ENCODE assay signal across 9 cellular contexts in genomic region chr3:194333212-194333980, GRCh38. TPM values are rescaled to one million over a fixed set of nuclear protein-coding genes. Genes with fewer than 3 reads are reported as not detected.
A peak's percentile ranks its signal among the peaks of the same experiment; 100 is the strongest.
DNase-seq lines count a peak whose midpoint lies in the region; ATAC-seq and TF ChIP-seq lines count a peak whose summit lies in the region.
"Had no signal": no experiment of that assay in that cellular context is flagged by ENCODE, and none has a peak within 500 bp of the region (broad histone marks: within the 10 kb centered on the region; RNA-seq: fewer than 3 reads in every experiment).

No MANE protein-coding gene starts in this region.

- peak overlapping the region; percentile 7 to 71 (median 43); a peak in 15 of 22 replicates for H3K9ac ChIP-seq in BLaER1 treated with 17β-estradiol and CSF1 and Interleukin-3, amounts not matched to agents 10 nM and 100 nM
- peak overlapping the region; percentile 64 for H3K9ac ChIP-seq in HUES6 (ENCODE audit: low read length)
- peak overlapping the region; percentile 41 for H3K9ac ChIP-seq in fibroblast of lung (ENCODE audit: insufficient read depth, low read length)
- H3K9ac ChIP-seq in neural cell (ENCODE audit: low read length): no peak overlapping the region
- H3K9ac ChIP-seq in stomach smooth muscle (ENCODE audit: low read length in 2 of 2): peak overlapping the region; percentile 13 to 17

- peaks cover 20 to 37% (median 27%) of the 10 kb centered on the region in 11 experiments for H3K27me3 ChIP-seq in BLaER1 treated with 17β-estradiol and CSF1 and Interleukin-3, amounts not matched to agents 10 nM and 100 nM
- H3K27me3 ChIP-seq in HUES6 (ENCODE audit: control insufficient read depth, insufficient read depth, low read length) (peaks cover 28% of the 10 kb centered on the region), fibroblast of lung (ENCODE audit: control insufficient read depth, insufficient read depth, low read length) (no peaks in the 10 kb centered on the region), neural cell (ENCODE audit: insufficient read depth, low read depth, low read length) (peaks cover 25% of the 10 kb centered on the region), stomach smooth muscle (ENCODE audit: control insufficient read depth in 1 of 2, insufficient read depth in 2 of 2, low read length in 2 of 2) (peaks cover 5 to 7% of the 10 kb centered on the region in 2 donors)

- peak overlapping the region; percentile 85 to 98 (median 93) for H3K4me2 ChIP-seq in BLaER1 treated with 17β-estradiol and CSF1 and Interleukin-3, amounts not matched to agents 10 nM and 100 nM
- H3K4me2 ChIP-seq in fibroblast of lung (ENCODE audit: extremely low read depth, insufficient read depth, low read length): peak overlapping the region; percentile 87
- H3K4me2 ChIP-seq in neural cell (ENCODE audit: low read length): no peak overlapping the region

- ATAC-seq in GM21381 (IDR thresholded peaks at IDR 0.05; ENCODE audit: unreplicated experiment): peak; percentile 93

- H3K9me3 ChIP-seq in BLaER1 treated with 17β-estradiol and CSF1 and Interleukin-3, amounts not matched to agents 10 nM and 100 nM (replicated peaks in 1 of 11): no peaks in the 10 kb centered on the region
- H3K9me3 ChIP-seq in HUES6 (ENCODE audit: control insufficient read depth, insufficient read depth, low read depth, low read length) (no peaks in the 10 kb centered on the region), fibroblast of lung (ENCODE audit: control insufficient read depth, insufficient read depth, low read depth, low read length) (no peaks in the 10 kb centered on the region), neural cell (ENCODE audit: low read length) (no peaks in the 10 kb centered on the region), stomach smooth muscle (ENCODE audit: control insufficient read depth in 2 of 2, low read length in 2 of 2) (no peaks in the 10 kb centered on the region)

- no peaks in the 10 kb centered on the region for H3K9me2 ChIP-seq in neural cell (ENCODE audit: insufficient read depth, low read length)

- TF ChIP-seq EP300 in neural cell (conservative IDR thresholded peaks at IDR 0.05; ENCODE audit: poor library complexity, severe bottlenecking): peak; percentile 15

- peak overlapping the region; percentile 86 for H2AFZ ChIP-seq in fibroblast of lung (ENCODE audit: low read length)
- no peak overlapping the region for H2AFZ ChIP-seq in neural cell (ENCODE audit: low read depth, low read length)

- H3F3A ChIP-seq in neural cell (ENCODE audit: insufficient read depth, low read length, poor library complexity, severe bottlenecking): no peaks in the 10 kb centered on the region

- H3K27ac ChIP-seq in BLaER1 treated with 17β-estradiol and CSF1 and Interleukin-3, amounts not matched to agents 10 nM and 100 nM: no peak overlapping the region
- H3K27ac ChIP-seq in HUES6 (ENCODE audit: low read depth, low read length): no peak overlapping the region
- no peak overlapping the region for H3K27ac ChIP-seq in fibroblast of lung (ENCODE audit: insufficient read depth, low read length)
- H3K27ac ChIP-seq in neural cell (ENCODE audit: low read length): no peak overlapping the region
- H3K27ac ChIP-seq in stomach smooth muscle (ENCODE audit: low read length): no peak overlapping the region

- H4K20me1 ChIP-seq in BLaER1 treated with 17β-estradiol and CSF1 and Interleukin-3, amounts not matched to agents 10 nM and 100 nM: no peaks in the 10 kb centered on the region; a peak in 2 of 22 replicates
- H4K20me1 ChIP-seq in fibroblast of lung (ENCODE audit: control insufficient read depth, extremely low read depth, insufficient read depth, low read length) (no peaks in the 10 kb centered on the region), neural cell (ENCODE audit: insufficient read depth) (no peaks in the 10 kb centered on the region)

- TF ChIP-seq CTCF in fibroblast of lung (conservative IDR thresholded peaks at IDR 0.05 in 1 of 2, IDR thresholded peaks at IDR 0.05 in 1 of 2; ENCODE audit: low read depth in 1 of 2, low read length in 2 of 2): peak; percentile 81 to 84
- peak; percentile 99 for TF ChIP-seq CTCF in neural cell (IDR thresholded peaks at IDR 0.05; ENCODE audit: poor library complexity, severe bottlenecking)

- peak overlapping the region; percentile 51 to 70 (median 59) for H3K4me3 ChIP-seq in BLaER1 treated with 17β-estradiol and CSF1 and Interleukin-3, amounts not matched to agents 10 nM and 100 nM
- H3K4me3 ChIP-seq in HUES6 (ENCODE audit: low read depth, low read length) (peak overlapping the region; percentile 56), fibroblast of lung (replicated peaks in 1 of 4; ENCODE audit: control extremely low read depth in 1 of 4, insufficient read depth in 1 of 4, low read depth in 3 of 4, low read length in 4 of 4) (peak overlapping the region; percentile 39 to 58 (median 51)), neural cell (ENCODE audit: low read length) (peak overlapping the region; percentile 66), stomach smooth muscle (ENCODE audit: low read length in 2 of 2) (peak overlapping the region; percentile 50 to 69)

- peak; percentile 36 for DNase-seq in activated CD8-positive, alpha-beta memory T cell treated with anti-CD3 and anti-CD28 coated beads, Interleukin-2, amount 50 U/mL, for 1 hour (ENCODE audit: extremely low read depth)
- DNase-seq in fibroblast of lung (ENCODE audit: low read depth in 2 of 2) (peak; percentile 34 to 78), NCI-H69 (lab: John Stamatoyannopoulos, UW) (no peak)

- TF ChIP-seq RAD21 in neural cell (conservative IDR thresholded peaks at IDR 0.05): peak; percentile 100

- H3K36me3 ChIP-seq in BLaER1 treated with 17β-estradiol and CSF1 and Interleukin-3, amounts not matched to agents 10 nM and 100 nM: no peaks in the 10 kb centered on the region
- H3K36me3 ChIP-seq in HUES6 (ENCODE audit: control insufficient read depth, insufficient read depth, low read length): no peaks in the 10 kb centered on the region
- no peaks in the 10 kb centered on the region for H3K36me3 ChIP-seq in fibroblast of lung (ENCODE audit: control insufficient read depth, insufficient read depth, low read length)
- H3K36me3 ChIP-seq in neural cell (ENCODE audit: insufficient read depth, low read length): no peaks in the 10 kb centered on the region
- no peaks in the 10 kb centered on the region for H3K36me3 ChIP-seq in stomach smooth muscle (ENCODE audit: control insufficient read depth in 2 of 2, insufficient read depth in 2 of 2, low read length in 2 of 2)

- H3K79me2 ChIP-seq in fibroblast of lung (ENCODE audit: control insufficient read depth, insufficient read depth, low read length) (no peaks in the 10 kb centered on the region), neural cell (replicated peaks; ENCODE audit: insufficient read depth, low read length) (no peaks in the 10 kb centered on the region)

- peaks cover 15 to 36% (median 25%) of the 10 kb centered on the region in 10 experiments for H3K4me1 ChIP-seq in BLaER1 treated with 17β-estradiol and CSF1 and Interleukin-3, amounts not matched to agents 10 nM and 100 nM
- peaks cover 14% of the 10 kb centered on the region; the same call in 1 of the 2 replicates for H3K4me1 ChIP-seq in HUES6 (ENCODE audit: control insufficient read depth, insufficient read depth, low read length)
- H3K4me1 ChIP-seq in fibroblast of lung (ENCODE audit: control insufficient read depth, extremely low read depth, insufficient read depth, low read length): peaks cover 10% of the 10 kb centered on the region
- peaks cover 10% of the 10 kb centered on the region for H3K4me1 ChIP-seq in stomach smooth muscle (ENCODE audit: control insufficient read depth, insufficient read depth, low read length)

TF ChIP-seq in neural cell, 6 proteins besides CTCF, POLR2A, EP300 and RAD21:
- no peak for TF ChIP-seq TAF1 (IDR thresholded peaks at IDR 0.05; ENCODE audit: low read depth)
- TF ChIP-seq SMC3 (conservative IDR thresholded peaks at IDR 0.05; ENCODE audit: poor library complexity): peak; percentile 99
- TF ChIP-seq POLR2AphosphoS5 (IDR thresholded peaks at IDR 0.05): no peak
- peak; percentile 46 for TF ChIP-seq MXI1 (conservative IDR thresholded peaks at IDR 0.05; ENCODE audit: poor library complexity, severe bottlenecking)
- TF ChIP-seq EZH2 (IDR thresholded peaks at IDR 0.05; ENCODE audit: borderline replicate concordance, insufficient read depth, low read length, poor library complexity, severe bottlenecking): no peak
- no peak for TF ChIP-seq REST (IDR thresholded peaks at IDR 0.05; ENCODE audit: borderline replicate concordance)

RNA-seq across cellular contexts. Expression of gene CPN2, which starts 17.7 kb away (rescaled TPM):
- total RNA-seq in fibroblast of lung: not detected in 2 replicates
- polyA plus RNA-seq in fibroblast of lung (not detected in 2 replicates), neural cell (not detected in 2 replicates)
- polyA plus RNA-seq in fibroblast of lung (2012): not detected in 2 replicates
- polyA minus RNA-seq in fibroblast of lung (ENCODE audit: low replicate concordance) (not detected in 2 replicates), neural cell (not detected in 2 replicates)
- total RNA-seq: T-helper 1 cell treated with Interleukin-12 subunit alpha and Interleukin-12 subunit beta and Interleukin-4 antibody, amounts not matched to agents 30 ng/mL and 1 ng/mL, for 36 hours had no signal

RNA-seq across cellular contexts. Expression of gene LRRC15, which starts 36.1 kb away (rescaled TPM):
- 1.3 and 2.3 TPM in 2 replicates for total RNA-seq in fibroblast of lung
- polyA plus RNA-seq in fibroblast of lung (0.58 and 0.91 TPM in 2 replicates), neural cell (not detected in 2 replicates)
- polyA plus RNA-seq in fibroblast of lung (2012): 1.5 and 1.8 TPM in 2 replicates
- polyA minus RNA-seq in fibroblast of lung (ENCODE audit: low replicate concordance) (5.1 and 6.2 TPM in 2 replicates), neural cell (not detected in 2 replicates)
- total RNA-seq: T-helper 1 cell treated with Interleukin-12 subunit alpha and Interleukin-12 subunit beta and Interleukin-4 antibody, amounts not matched to agents 30 ng/mL and 1 ng/mL, for 36 hours had no signal
